In the genomic region with DNA sequence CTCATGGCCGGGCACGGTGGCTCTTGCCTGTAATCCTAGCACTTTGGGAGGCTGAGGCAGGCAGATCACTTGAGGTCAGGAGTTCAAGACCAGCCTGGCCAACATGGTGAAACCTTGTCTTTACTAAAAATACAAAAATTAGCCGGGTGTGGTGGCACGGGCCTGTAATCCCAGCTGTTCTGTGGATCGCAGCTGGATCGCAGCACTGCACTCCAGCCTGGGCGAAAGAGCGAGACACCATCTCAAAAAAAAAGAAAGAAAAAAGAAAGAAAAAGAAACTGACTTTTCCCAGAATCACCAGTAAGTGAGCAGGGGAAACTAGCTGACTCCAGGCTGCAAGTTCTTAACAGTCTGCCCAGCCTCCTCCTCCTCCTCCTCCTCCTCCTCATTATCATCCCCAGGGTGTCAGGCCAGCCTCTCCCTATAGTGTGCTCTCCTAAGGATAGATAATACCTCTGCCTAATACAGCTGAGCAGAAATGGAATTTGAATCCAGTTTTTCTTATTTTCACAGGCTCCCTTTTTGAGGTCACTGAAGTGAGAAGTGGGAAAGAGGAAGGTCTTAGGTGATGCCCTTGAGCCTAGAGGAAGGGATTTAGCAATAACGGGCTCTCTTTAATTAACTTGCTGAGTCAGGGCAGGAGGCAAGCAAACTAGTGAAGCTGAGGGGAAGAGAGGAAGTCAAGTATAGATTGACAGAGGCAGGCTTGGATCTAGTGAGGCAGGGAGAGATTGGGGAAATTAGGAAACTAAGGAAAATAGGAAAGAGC, we compare ENCODE assay signal across 1 cellular context.
TF ChIP-seq lines count a peak whose summit lies in the region.

No MANE protein-coding gene starts in this region.

TF ChIP-seq in HepG2, 621 proteins besides CTCF, POLR2A, EP300 and RAD21 (continued from another document):
- TF ChIP-seq DRAP1 (CRISPR knock-in tag; IDR thresholded peaks at IDR 0.05) (no peak), FOXC1 (CRISPR knock-in tag; IDR thresholded peaks at IDR 0.05; ENCODE audit: borderline replicate concordance) (no peak), CEBPB (IDR thresholded peaks at IDR 0.05; ENCODE audit: borderline replicate concordance, low read depth, low read length) (peak; percentile 24; the same call in 1 of the 2 replicates), MTF1 (CRISPR knock-in tag; IDR thresholded peaks at IDR 0.05) (no peak), ZNF850 (CRISPR knock-in tag; conservative IDR thresholded peaks at IDR 0.05) (no peak), MAFF (IDR thresholded peaks at IDR 0.05; ENCODE audit: low read depth, low read length) (peak; percentile 45; the same call in 1 of the 2 replicates), CHD4 (IDR thresholded peaks at IDR 0.05; ENCODE audit: borderline replicate concordance, low read length) (no peak), ESRRA (CRISPR knock-in tag; IDR thresholded peaks at IDR 0.05; ENCODE audit: low read depth) (no peak), ETV5 (CRISPR knock-in tag; IDR thresholded peaks at IDR 0.05; ENCODE audit: borderline replicate concordance) (peak; percentile 9; the same call in 1 of the 2 replicates), MIXL1 (CRISPR knock-in tag; IDR thresholded peaks at IDR 0.05) (0 out of 2 replicates have a peak, but pooled peaks have one; percentile 52), PRDM15 (CRISPR knock-in tag; IDR thresholded peaks at IDR 0.05) (no peak), PHB2 (IDR thresholded peaks at IDR 0.05; ENCODE audit: partially characterized antibody) (no peak), MAFK (conservative IDR thresholded peaks at IDR 0.05 in 1 of 2, IDR thresholded peaks at IDR 0.05 in 1 of 2; ENCODE audit: low read length in 2 of 2) (peak; percentile 53 to 56), STAT6 (CRISPR knock-in tag; IDR thresholded peaks at IDR 0.05; ENCODE audit: borderline replicate concordance) (no peak), HMG20A (CRISPR knock-in tag; IDR thresholded peaks at IDR 0.05; ENCODE audit: borderline replicate concordance) (no peak), ZNF543 (CRISPR knock-in tag; IDR thresholded peaks at IDR 0.05) (no peak), RARA (CRISPR knock-in tag; IDR thresholded peaks at IDR 0.05) (no peak)
- TF ChIP-seq, protein P1, sequence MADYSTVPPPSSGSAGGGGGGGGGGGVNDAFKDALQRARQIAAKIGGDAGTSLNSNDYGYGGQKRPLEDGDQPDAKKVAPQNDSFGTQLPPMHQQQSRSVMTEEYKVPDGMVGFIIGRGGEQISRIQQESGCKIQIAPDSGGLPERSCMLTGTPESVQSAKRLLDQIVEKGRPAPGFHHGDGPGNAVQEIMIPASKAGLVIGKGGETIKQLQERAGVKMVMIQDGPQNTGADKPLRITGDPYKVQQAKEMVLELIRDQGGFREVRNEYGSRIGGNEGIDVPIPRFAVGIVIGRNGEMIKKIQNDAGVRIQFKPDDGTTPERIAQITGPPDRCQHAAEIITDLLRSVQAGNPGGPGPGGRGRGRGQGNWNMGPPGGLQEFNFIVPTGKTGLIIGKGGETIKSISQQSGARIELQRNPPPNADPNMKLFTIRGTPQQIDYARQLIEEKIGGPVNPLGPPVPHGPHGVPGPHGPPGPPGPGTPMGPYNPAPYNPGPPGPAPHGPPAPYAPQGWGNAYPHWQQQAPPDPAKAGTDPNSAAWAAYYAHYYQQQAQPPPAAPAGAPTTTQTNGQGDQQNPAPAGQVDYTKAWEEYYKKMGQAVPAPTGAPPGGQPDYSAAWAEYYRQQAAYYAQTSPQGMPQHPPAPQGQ (CRISPR knock-in tag; IDR thresholded peaks at IDR 0.05; ENCODE audit: borderline replicate concordance): no peak
- TF ChIP-seq, protein P2, sequence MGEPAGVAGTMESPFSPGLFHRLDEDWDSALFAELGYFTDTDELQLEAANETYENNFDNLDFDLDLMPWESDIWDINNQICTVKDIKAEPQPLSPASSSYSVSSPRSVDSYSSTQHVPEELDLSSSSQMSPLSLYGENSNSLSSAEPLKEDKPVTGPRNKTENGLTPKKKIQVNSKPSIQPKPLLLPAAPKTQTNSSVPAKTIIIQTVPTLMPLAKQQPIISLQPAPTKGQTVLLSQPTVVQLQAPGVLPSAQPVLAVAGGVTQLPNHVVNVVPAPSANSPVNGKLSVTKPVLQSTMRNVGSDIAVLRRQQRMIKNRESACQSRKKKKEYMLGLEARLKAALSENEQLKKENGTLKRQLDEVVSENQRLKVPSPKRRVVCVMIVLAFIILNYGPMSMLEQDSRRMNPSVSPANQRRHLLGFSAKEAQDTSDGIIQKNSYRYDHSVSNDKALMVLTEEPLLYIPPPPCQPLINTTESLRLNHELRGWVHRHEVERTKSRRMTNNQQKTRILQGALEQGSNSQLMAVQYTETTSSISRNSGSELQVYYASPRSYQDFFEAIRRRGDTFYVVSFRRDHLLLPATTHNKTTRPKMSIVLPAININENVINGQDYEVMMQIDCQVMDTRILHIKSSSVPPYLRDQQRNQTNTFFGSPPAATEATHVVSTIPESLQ (CRISPR knock-in tag; conservative IDR thresholded peaks at IDR 0.05): no peak
